ENCODE assay signal across 10 cellular contexts in the genomic region with DNA sequence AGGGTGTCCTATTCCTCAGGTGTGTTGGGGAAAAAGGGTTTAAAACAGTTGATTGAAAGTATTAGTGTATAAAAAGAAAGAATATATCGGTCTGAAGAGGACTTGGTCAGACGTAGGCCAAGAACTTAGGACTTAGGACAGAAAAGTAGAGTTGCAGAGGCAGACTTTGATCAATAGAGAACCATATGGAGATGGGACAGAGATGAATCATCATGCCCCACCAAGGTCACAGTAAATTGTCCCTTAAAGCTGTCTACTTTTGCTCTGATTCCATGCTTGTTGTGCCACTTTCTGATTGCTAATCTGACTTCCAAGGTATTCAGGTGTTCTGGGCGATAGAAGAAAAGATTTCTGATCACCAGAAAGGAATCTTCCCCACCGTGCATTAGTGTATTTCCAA.
"Had no signal": no experiment of that assay in that cellular context is flagged by ENCODE, and none has a peak within 500 bp of the region (broad histone marks: within the 10 kb centered on the region; RNA-seq: fewer than 3 reads in every experiment).

No MANE protein-coding gene starts in this region.

- H3K36me3 ChIP-seq: HAP-1 had no signal

- H3K4me2 ChIP-seq: GM23338 had no signal

- FAIRE-seq: H54 had no signal

- H3K9me3 Mint-ChIP-seq: GM23338, H9, HFFc6 had no signal

- ATAC-seq: GM23338, HCT116 had no signal

- H3K27ac ChIP-seq: GM23248 had no signal

- H3K9me3 ChIP-seq: HAP-1 had no signal

- H3K4me3 ChIP-seq: GM23248, GM23338, HAP-1 had no signal

- H3K4me3 Mint-ChIP-seq: GM23338, H9, HFFc6 had no signal

- DNase-seq: GM23248, GOT3, H7, H9, HCEC 1CT, HFFc6 had no signal

- H2AFZ ChIP-seq: GM23248, GM23338 had no signal

- H3K27ac Mint-ChIP-seq: GM23338, H9, HFFc6 had no signal

- H3K9ac ChIP-seq: GM23248 had no signal
